In the genomic region with DNA sequence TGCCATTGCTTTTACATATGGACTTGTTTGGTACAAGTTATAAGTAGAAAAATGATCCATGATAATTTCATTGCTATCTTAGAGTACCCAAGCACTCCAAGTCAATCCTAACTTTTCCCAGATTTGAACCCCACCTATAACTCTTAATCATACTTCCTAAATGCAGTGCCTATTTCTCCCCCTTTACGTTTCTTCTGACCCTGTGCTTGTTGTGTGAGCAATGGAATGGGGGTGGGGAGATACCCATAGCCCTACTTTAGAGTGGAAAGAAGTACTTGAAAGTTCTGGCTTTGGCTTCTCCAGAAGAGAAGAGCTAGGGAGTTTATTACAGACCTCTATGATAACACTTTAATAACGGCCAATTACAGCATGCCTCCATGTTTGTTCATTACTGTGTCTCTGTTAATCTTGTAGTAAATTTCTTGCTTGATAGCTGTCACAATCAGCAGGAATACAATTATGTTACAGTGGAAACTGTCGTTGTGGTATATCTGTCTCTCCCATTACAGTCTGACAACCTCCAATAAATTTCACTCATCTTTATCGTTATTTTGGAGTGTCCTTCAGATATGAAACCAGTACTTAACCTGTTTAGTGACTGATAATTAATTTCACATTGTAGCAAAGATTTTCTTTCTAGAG, we compare ENCODE assay signal across 17 cellular contexts. TPM values are rescaled to one million over a fixed set of nuclear protein-coding genes. Genes with fewer than 3 reads are reported as not detected.
DNase-seq lines count a peak whose midpoint lies in the region; ATAC-seq, FAIRE-seq and TF ChIP-seq lines count a peak whose summit lies in the region.
"Had no signal": no experiment of that assay in that cellular context is flagged by ENCODE, and none has a peak within 500 bp of the region (broad histone marks: within the 10 kb centered on the region; RNA-seq: fewer than 3 reads in every experiment).

No MANE protein-coding gene starts in this region.

- FAIRE-seq in K562 (lab: Jason Lieb, UNC) = no peak
- FAIRE-seq: HepG2, HTR-8/SVneo had no signal

- peaks cover 0 to 7% of the 10 kb centered on the region in 2 experiments; a peak in 1 of 5 replicates for H3K4me1 ChIP-seq in K562 (replicated peaks in 1 of 2; ENCODE audit: control insufficient read depth in 2 of 2, insufficient read depth in 2 of 2, low read length in 2 of 2)
- H3K4me1 ChIP-seq in neural progenitor cell = no peaks in the 10 kb centered on the region

- H3K9me3 Mint-ChIP-seq in neural progenitor cell = peaks cover 3% of the 10 kb centered on the region

- intact Hi-C loops in K562 (cut with micrococcal nuclease) = no loop called here

- peaks cover 14% of the 10 kb centered on the region for H3K36me3 Mint-ChIP-seq in neural progenitor cell
- H3K36me3 Mint-ChIP-seq: CD8-positive, alpha-beta memory T cell had no signal

- H4K20me1 ChIP-seq in K562 (replicated peaks; ENCODE audit: control insufficient read depth, insufficient read depth, low read length) (peaks cover 7% of the 10 kb centered on the region; the same call in 1 of the 2 replicates), neural progenitor cell (ENCODE audit: low read depth) (peaks cover 66% of the 10 kb centered on the region)

- WGBS in K562 (ENCODE audit: insufficient coverage, low coverage, missing lambda C conversion rate) = 2% methylated on average over 4 of the region's 4 CpGs

- no peaks in the 10 kb centered on the region for H3K9me1 ChIP-seq in K562 (ENCODE audit: control insufficient read depth, insufficient read depth, low read length)

- peaks cover 47% of the 10 kb centered on the region for H3K27me3 Mint-ChIP-seq in neural progenitor cell (ENCODE audit: insufficient read depth, low read depth)

- peak overlapping the region; percentile 88 for H3K4me3 Mint-ChIP-seq in neural progenitor cell
- H3K4me3 Mint-ChIP-seq: CD8-positive, alpha-beta memory T cell had no signal

- no peak for TF ChIP-seq POLR2A in K562 (conservative IDR thresholded peaks at IDR 0.05)

- CTCF ChIA-PET in K562 (lab: Yijun Ruan, JAX; ENCODE audit: low intra/inter-chr PET ratio) = no interaction called here

- H3F3A ChIP-seq in neural progenitor cell (ENCODE audit: low read depth) = peaks cover 29% of the 10 kb centered on the region

- H3K4me3 ChIP-seq in K562 (no peak overlapping the region), neural progenitor cell (no peak overlapping the region)
- H3K4me3 ChIP-seq: BLaER1 had no signal

- H3K9ac ChIP-seq in K562 (ENCODE audit: insufficient read depth in 1 of 2, low read depth in 2 of 2, low read length in 2 of 2) (no peak overlapping the region), neural progenitor cell (no peak overlapping the region)
- H3K9ac ChIP-seq: BLaER1 had no signal

- no peak for TF ChIP-seq EP300 in K562 (IDR thresholded peaks at IDR 0.05; ENCODE audit: low read length)

- BruUV-seq in K562 (replicated peaks; lab: Mats Ljungman, UMichigan) = no TSS peak

- H3K4me1 Mint-ChIP-seq in neural progenitor cell = peaks cover 60% of the 10 kb centered on the region

- TF ChIP-seq RAD21 in K562 (CRISPR knock-in tag; conservative IDR thresholded peaks at IDR 0.05 in 1 of 2, IDR thresholded peaks at IDR 0.05 in 1 of 2) = no peak

- H2AFZ ChIP-seq in K562 (ENCODE audit: low read depth, low read length) (no peak overlapping the region), neural progenitor cell (replicated peaks) (no peak overlapping the region)

- H3K27ac ChIP-seq in K562 (ENCODE audit: extremely low read depth, low read depth, low read length) (no peak overlapping the region), neural progenitor cell (no peak overlapping the region)
- H3K27ac ChIP-seq: 22Rv1, BLaER1 had no signal

- in situ Hi-C loops in K562 (cut with MboI) = no loop called here

- ATAC-seq in K562 (no peak), HG03342 (IDR thresholded peaks at IDR 0.05; ENCODE audit: unreplicated experiment) (no peak), HG03469 (IDR thresholded peaks at IDR 0.05; ENCODE audit: unreplicated experiment) (no peak)
- ATAC-seq: HepG2 had no signal

- H3K79me2 ChIP-seq in K562 (ENCODE audit: control insufficient read depth, insufficient read depth, low read length) = no peaks in the 10 kb centered on the region
- H3K79me2 ChIP-seq in neural progenitor cell (ENCODE audit: low read depth) = no peaks in the 10 kb centered on the region

- POLR2A ChIA-PET in K562 (lab: Yijun Ruan, JAX) = interaction anchor here (0.7 kb wide), 1 partner anchor 16 kb away, joined by 3 read pairs; no protein-coding TSS in a partner anchor

- H3K36me3 ChIP-seq in K562 (ENCODE audit: control insufficient read depth, insufficient read depth, low read length) = no peaks in the 10 kb centered on the region
- no peaks in the 10 kb centered on the region for H3K36me3 ChIP-seq in neural progenitor cell
- H3K36me3 ChIP-seq: BLaER1 had no signal

- H3K27me3 ChIP-seq in K562 (ENCODE audit: control insufficient read depth in 2 of 2, insufficient read depth in 2 of 2, low read length in 2 of 2) (peaks cover 58 to 65% of the 10 kb centered on the region in 2 experiments), neural progenitor cell (peaks cover 100% of the 10 kb centered on the region)

- peak; percentile 3 for DNase-seq in NCI-H1105 treated with DMSO at 0.1 percent for 48 hours (lab: John Stamatoyannopoulos, UW)
- no peak for DNase-seq in NCI-H1105 (lab: John Stamatoyannopoulos, UW)
- no peak for DNase-seq in K562 (ENCODE audit: extremely low read depth in 1 of 4, low spot score in 3 of 4)
- DNase-seq in neural progenitor cell (ENCODE audit: low spot score) = no peak
- no peak for DNase-seq in SKM-1 treated with dmso at 0.1 percent for 144 hours (lab: John Stamatoyannopoulos, UW; ENCODE audit: unreplicated experiment)
- DNase-seq: AML-193; Caco-2; CD8-positive, alpha-beta memory T cell; DND-41; GF-D8; HCEC 1CT had no signal

- H3K4me2 ChIP-seq in K562 (ENCODE audit: insufficient read depth, low read length) = no peak overlapping the region
- H3K4me2 ChIP-seq in neural progenitor cell = no peak overlapping the region
- H3K4me2 ChIP-seq: BLaER1 had no signal

- peak overlapping the region; percentile 89 for H3K27ac Mint-ChIP-seq in neural progenitor cell
- H3K27ac Mint-ChIP-seq: CD8-positive, alpha-beta memory T cell had no signal

- no peaks in the 10 kb centered on the region for H3K9me3 ChIP-seq in K562 (replicated peaks; ENCODE audit: control insufficient read depth, insufficient read depth, low read depth, low read length)
- no peaks in the 10 kb centered on the region for H3K9me3 ChIP-seq in neural progenitor cell (ENCODE audit: low read depth)
- H3K9me3 ChIP-seq: BLaER1, Caco-2 had no signal

- TF ChIP-seq CTCF in K562 (IDR thresholded peaks at IDR 0.05 in 2 of 3, conservative IDR thresholded peaks at IDR 0.05 in 1 of 3; ENCODE audit: insufficient read depth in 2 of 3, low read depth in 1 of 3, low read length in 3 of 3) (no peak), neural progenitor cell (IDR thresholded peaks at IDR 0.05) (no peak)

TF ChIP-seq in K562, 482 proteins besides CTCF, POLR2A, EP300 and RAD21 (continues in another document):
- TF ChIP-seq ZNF3 (CRISPR knock-in tag; IDR thresholded peaks at IDR 0.05) (no peak), KDM4B (IDR thresholded peaks at IDR 0.05; ENCODE audit: borderline replicate concordance in 2 of 2, low read depth in 1 of 2) (no peak), SMAD1 (IDR thresholded peaks at IDR 0.05; ENCODE audit: low read depth, low read length, partially characterized antibody) (no peak), NRF1 (conservative IDR thresholded peaks at IDR 0.05 in 1 of 2, IDR thresholded peaks at IDR 0.05 in 1 of 2) (no peak), SMARCC2 (IDR thresholded peaks at IDR 0.05; ENCODE audit: low read depth) (no peak), SRF (CRISPR knock-in tag; IDR thresholded peaks at IDR 0.05) (no peak), PHTF2 (CRISPR knock-in tag; IDR thresholded peaks at IDR 0.05) (no peak)

RNA-seq across cellular contexts. Expression of gene CNPY1, which starts 34.0 kb away (rescaled TPM):
- total RNA-seq in K562 (2011; cell fraction: chromatin; rRNA removed; ENCODE audit: low replicate concordance) = not detected in 2 replicates
- not detected in 2 replicates for total RNA-seq in K562 (2011; cell fraction: nucleolus; rRNA removed)
- not detected in 2 replicates for total RNA-seq in K562 (2011; cell fraction: nucleoplasm; rRNA removed)
- total RNA-seq in K562 (2014; rRNA removed) (not detected in 2 replicates), K562 (2014; rRNA removed; fragmentation: Illumina TruSeq; extraction: Trizol) (not detected in 2 replicates), K562 (2015; rRNA removed; fragmentation: Illumina TruSeq; extraction: Trizol) (not detected in 2 replicates), K562 (2021) (not detected in 2 replicates), neural progenitor cell (ENCODE audit: low replicate concordance) (not detected in 2 replicates)
- polyA plus RNA-seq in K562 (2011; rRNA removed) (not detected in 2 replicates), K562 (2014; fragmentation: Illumina TruSeq; extraction: Trizol) (not detected in 2 replicates), K562 (2014; fragmentation: Nextera tagmentation; extraction: Ambion mirVana) (not detected), K562 (2014; rRNA removed) (not detected in 2 replicates)
- polyA plus RNA-seq in K562 (2011; cell fraction: cytosol; rRNA removed) = not detected in 2 replicates
- not detected in 2 replicates for polyA plus RNA-seq in K562 (2011; cell fraction: nucleus; rRNA removed)
- not detected in 2 replicates for polyA plus RNA-seq in K562 (2012)
- not detected in 2 replicates for polyA minus RNA-seq in K562 (2011; rRNA and poly(A)+ RNA removed)
- not detected in 2 replicates for polyA minus RNA-seq in K562 (2011; cell fraction: cytosol; rRNA and poly(A)+ RNA removed)
- polyA minus RNA-seq in K562 (2011; cell fraction: nucleus; rRNA and poly(A)+ RNA removed) = not detected in 2 replicates
- total RNA-seq: Caco-2; CD8-positive, alpha-beta memory T cell; HepG2 had no signal
- polyA plus RNA-seq: CD8-positive, alpha-beta memory T cell; HepG2 had no signal

RNA-seq across cellular contexts. Expression of gene EN2, which starts 54.4 kb away (rescaled TPM):
- total RNA-seq in K562 (2011; cell fraction: chromatin; rRNA removed; ENCODE audit: low replicate concordance) = not detected in 2 replicates
- total RNA-seq in K562 (2011; cell fraction: nucleolus; rRNA removed) = not detected in 2 replicates
- total RNA-seq in K562 (2011; cell fraction: nucleoplasm; rRNA removed) = not detected in 2 replicates
- total RNA-seq in K562 (2014; rRNA removed) (0.08 TPM in 1 of 2 replicates, not detected in the other), K562 (2014; rRNA removed; fragmentation: Illumina TruSeq; extraction: Trizol) (not detected in 2 replicates), K562 (2015; rRNA removed; fragmentation: Illumina TruSeq; extraction: Trizol) (not detected in 2 replicates), K562 (2021) (0.04 TPM in 1 of 2 replicates, not detected in the other), neural progenitor cell (ENCODE audit: low replicate concordance) (not detected in 2 replicates)
- polyA plus RNA-seq in K562 (2011; rRNA removed) (not detected in 2 replicates), K562 (2014; fragmentation: Illumina TruSeq; extraction: Trizol) (0.04 TPM in 1 of 2 replicates, not detected in the other), K562 (2014; fragmentation: Nextera tagmentation; extraction: Ambion mirVana) (not detected), K562 (2014; rRNA removed) (0.04 and 0.07 TPM in 2 replicates)
- polyA plus RNA-seq in K562 (2011; cell fraction: cytosol; rRNA removed) = not detected in 2 replicates
- polyA plus RNA-seq in K562 (2011; cell fraction: nucleus; rRNA removed) = not detected in 2 replicates
- 0.07 and 0.09 TPM in 2 replicates for polyA plus RNA-seq in K562 (2012)
- polyA minus RNA-seq in K562 (2011; rRNA and poly(A)+ RNA removed) = not detected in 2 replicates
- not detected in 2 replicates for polyA minus RNA-seq in K562 (2011; cell fraction: cytosol; rRNA and poly(A)+ RNA removed)
- polyA minus RNA-seq in K562 (2011; cell fraction: nucleus; rRNA and poly(A)+ RNA removed) = not detected in 2 replicates
- total RNA-seq: CD8-positive, alpha-beta memory T cell; HepG2 had no signal
- polyA plus RNA-seq: CD8-positive, alpha-beta memory T cell; HepG2 had no signal
